16 cellular contexts compared by ENCODE assay signal in the genomic region with DNA sequence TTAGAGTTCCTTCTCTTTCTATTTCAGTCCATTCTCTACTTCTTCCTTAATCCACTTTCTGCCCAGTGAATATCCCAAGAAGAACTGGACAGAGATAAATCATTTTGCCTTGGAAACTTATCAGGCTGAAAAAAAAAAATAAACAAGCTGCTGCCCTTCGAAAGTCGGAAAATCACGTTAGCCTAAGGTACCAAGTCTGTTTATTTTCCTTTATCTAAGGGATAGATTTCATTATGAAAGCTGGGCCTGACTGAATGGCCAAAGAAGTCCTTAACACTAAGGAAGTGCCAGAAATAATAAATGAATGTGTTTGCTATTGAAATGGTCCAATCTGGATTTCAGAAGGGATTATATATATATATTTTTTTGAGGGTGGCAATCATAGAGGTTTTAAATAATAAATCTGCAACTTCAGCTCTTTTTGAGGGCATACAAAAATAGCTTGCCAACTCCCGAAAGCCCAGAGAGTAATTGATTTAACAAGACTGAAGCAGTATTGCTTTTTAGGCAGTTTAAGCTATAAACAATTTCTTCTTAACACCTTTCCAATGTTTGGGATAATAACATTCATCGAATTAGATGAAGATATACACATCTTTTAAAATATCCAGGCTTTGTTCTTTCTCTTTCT.
DNase-seq lines count a peak whose midpoint lies in the region; ATAC-seq, FAIRE-seq and TF ChIP-seq lines count a peak whose summit lies in the region.
"Had no signal": no experiment of that assay in that cellular context is flagged by ENCODE, and none has a peak within 500 bp of the region (broad histone marks: within the 10 kb centered on the region; RNA-seq: fewer than 3 reads in every experiment).

No MANE protein-coding gene starts in this region.

- TF ChIP-seq RAD21 in A549 (conservative IDR thresholded peaks at IDR 0.05 in 1 of 2, IDR thresholded peaks at IDR 0.05 in 1 of 2): no peak
- TF ChIP-seq RAD21 in K562 (CRISPR knock-in tag; conservative IDR thresholded peaks at IDR 0.05 in 1 of 2, IDR thresholded peaks at IDR 0.05 in 1 of 2): no peak

- TF ChIP-seq POLR2A in A549 (IDR thresholded peaks at IDR 0.05; ENCODE audit: low read length) (no peak), K562 (conservative IDR thresholded peaks at IDR 0.05) (no peak), erythroblast (IDR thresholded peaks at IDR 0.05; ENCODE audit: low read length) (no peak)

- H3K9me3 ChIP-seq in A549: no peaks in the 10 kb centered on the region
- H3K9me3 ChIP-seq in K562 (replicated peaks; ENCODE audit: control insufficient read depth, insufficient read depth, low read depth, low read length): no peaks in the 10 kb centered on the region
- H3K9me3 ChIP-seq: HAP-1 had no signal

- no peaks in the 10 kb centered on the region for H4K20me1 ChIP-seq in K562 (replicated peaks; ENCODE audit: control insufficient read depth, insufficient read depth, low read length)
- H4K20me1 ChIP-seq: BLaER1 treated with 17β-estradiol and CSF1 and Interleukin-3, amounts not matched to agents 10 nM and 100 nM had no signal

- no peaks in the 10 kb centered on the region for H3K36me3 ChIP-seq in K562 (ENCODE audit: control insufficient read depth, insufficient read depth, low read length)
- H3K36me3 ChIP-seq: BLaER1 treated with 17β-estradiol and CSF1 and Interleukin-3, amounts not matched to agents 10 nM and 100 nM; HAP-1 had no signal

- DNase-seq in A549 (ENCODE audit: low read depth in 1 of 2, low spot score in 1 of 2) (no peak), HEK293T (ENCODE audit: extremely low spot score) (no peak), K562 (ENCODE audit: extremely low read depth in 1 of 4, low spot score in 3 of 4) (no peak), left lobe of liver (ENCODE audit: low spot score) (no peak), posterior vena cava (ENCODE audit: low spot score) (no peak), erythroblast (lab: John Stamatoyannopoulos, UW) (no peak)
- DNase-seq in activated CD4-positive, alpha-beta T cell treated with anti-CD3 and anti-CD28 coated beads for 48 hours: no peak
- DNase-seq: 8988T; Calu3; CD8-positive, alpha-beta T cell; DND-41; EL had no signal

- 8% methylated on average over 5 of the region's 5 CpGs for WGBS in A549 (ENCODE audit: missing lambda C conversion rate)
- WGBS in K562 (ENCODE audit: insufficient coverage, low coverage, missing lambda C conversion rate): 1% methylated on average over 5 of the region's 5 CpGs

- H3K27ac ChIP-seq in A549 (no peak overlapping the region), K562 (ENCODE audit: extremely low read depth, low read depth, low read length) (no peak overlapping the region)
- H3K27ac ChIP-seq: BLaER1 treated with 17β-estradiol and CSF1 and Interleukin-3, amounts not matched to agents 10 nM and 100 nM had no signal

- TF ChIP-seq CTCF in A549 (IDR thresholded peaks at IDR 0.05) (no peak), K562 (IDR thresholded peaks at IDR 0.05 in 2 of 3, conservative IDR thresholded peaks at IDR 0.05 in 1 of 3; ENCODE audit: insufficient read depth in 2 of 3, low read depth in 1 of 3, low read length in 3 of 3) (no peak)

- no peak for FAIRE-seq in A549 (lab: Jason Lieb, UNC)
- FAIRE-seq in K562 (lab: Jason Lieb, UNC): no peak
- FAIRE-seq: GM12878 had no signal

- ATAC-seq in A549 (no peak), K562 (no peak), left lobe of liver (peak; percentile 75), GM21447 (IDR thresholded peaks at IDR 0.05; ENCODE audit: unreplicated experiment) (no peak)
- ATAC-seq: CD8-positive, alpha-beta T cell; GM12878 had no signal

- H3K9ac ChIP-seq in K562 (ENCODE audit: insufficient read depth in 1 of 2, low read depth in 2 of 2, low read length in 2 of 2): no peak overlapping the region
- H3K9ac ChIP-seq: BLaER1 treated with 17β-estradiol and CSF1 and Interleukin-3, amounts not matched to agents 10 nM and 100 nM had no signal

- H2AFZ ChIP-seq in K562 (ENCODE audit: low read depth, low read length): no peak overlapping the region

- H3K4me1 ChIP-seq in A549 (no peaks in the 10 kb centered on the region), K562 (replicated peaks in 1 of 2; ENCODE audit: control insufficient read depth in 2 of 2, insufficient read depth in 2 of 2, low read length in 2 of 2) (no peaks in the 10 kb centered on the region)
- H3K4me1 ChIP-seq: HAP-1 had no signal

- POLR2A ChIA-PET in A549 (lab: Yijun Ruan, JAX) (no interaction called here), HEK293T (lab: Yijun Ruan, JAX) (no interaction called here), K562 (lab: Yijun Ruan, JAX) (interaction anchor here (0.6 to 0.7 kb wide), 2 partner anchors 32 to 156 kb away, joined by 3 read pairs; no protein-coding TSS in a partner anchor)

- no peaks in the 10 kb centered on the region for H3K9me1 ChIP-seq in K562 (ENCODE audit: control insufficient read depth, insufficient read depth, low read length)

- in situ Hi-C loops in K562 (cut with MboI): no loop called here

- H3K4me2 ChIP-seq in A549 (no peak overlapping the region), K562 (ENCODE audit: insufficient read depth, low read length) (no peak overlapping the region)
- H3K4me2 ChIP-seq: BLaER1 treated with 17β-estradiol and CSF1 and Interleukin-3, amounts not matched to agents 10 nM and 100 nM had no signal

- no peaks in the 10 kb centered on the region for H3K79me2 ChIP-seq in K562 (ENCODE audit: control insufficient read depth, insufficient read depth, low read length)

- CTCF ChIA-PET in A549 (lab: Yijun Ruan, JAX) (interaction anchor here (2.6 kb wide), 1 partner anchor 10 kb away, joined by 15 read pairs; no protein-coding TSS in a partner anchor), HEK293T (lab: Yijun Ruan, JAX) (interaction anchor here (0.6 to 1.6 kb wide), 4 partner anchors 8 to 506 kb away, joined by 3 to 6 read pairs (median 4); no protein-coding TSS in a partner anchor), K562 (lab: Yijun Ruan, JAX; ENCODE audit: low intra/inter-chr PET ratio) (no interaction called here)

- BruUV-seq in K562 (replicated peaks; lab: Mats Ljungman, UMichigan): no TSS peak

- H3K4me3 ChIP-seq in A549 (no peak overlapping the region), K562 (no peak overlapping the region)
- H3K4me3 ChIP-seq: BLaER1 treated with 17β-estradiol and CSF1 and Interleukin-3, amounts not matched to agents 10 nM and 100 nM; GM12878; HAP-1 had no signal

- intact Hi-C loops in K562 (cut with micrococcal nuclease) (no loop called here), posterior vena cava (cut with DNase I) (no loop called here)

- TF ChIP-seq EP300 in A549 (IDR thresholded peaks at IDR 0.05) (no peak), K562 (IDR thresholded peaks at IDR 0.05; ENCODE audit: low read length) (no peak)

- peaks cover 4 to 19% of the 10 kb centered on the region in 2 experiments for H3K27me3 ChIP-seq in K562 (ENCODE audit: control insufficient read depth in 2 of 2, insufficient read depth in 2 of 2, low read length in 2 of 2)
- H3K27me3 ChIP-seq: BLaER1 treated with 17β-estradiol and CSF1 and Interleukin-3, amounts not matched to agents 10 nM and 100 nM had no signal

TF ChIP-seq in A549, 52 proteins besides CTCF, POLR2A, EP300 and RAD21 (continues in another document):
- TF ChIP-seq MAFK (IDR thresholded peaks at IDR 0.05; ENCODE audit: partially characterized antibody): peak; percentile 44
- TF ChIP-seq NFE2L2 (conservative IDR thresholded peaks at IDR 0.05; ENCODE audit: low read length): no peak
- no peak for TF ChIP-seq HDAC2 (IDR thresholded peaks at IDR 0.05)
- TF ChIP-seq TP53 (CRISPR knock-in tag; IDR thresholded peaks at IDR 0.05): no peak
- TF ChIP-seq HOXA7 (CRISPR knock-in tag; IDR thresholded peaks at IDR 0.05): no peak
- TF ChIP-seq, protein P1, sequence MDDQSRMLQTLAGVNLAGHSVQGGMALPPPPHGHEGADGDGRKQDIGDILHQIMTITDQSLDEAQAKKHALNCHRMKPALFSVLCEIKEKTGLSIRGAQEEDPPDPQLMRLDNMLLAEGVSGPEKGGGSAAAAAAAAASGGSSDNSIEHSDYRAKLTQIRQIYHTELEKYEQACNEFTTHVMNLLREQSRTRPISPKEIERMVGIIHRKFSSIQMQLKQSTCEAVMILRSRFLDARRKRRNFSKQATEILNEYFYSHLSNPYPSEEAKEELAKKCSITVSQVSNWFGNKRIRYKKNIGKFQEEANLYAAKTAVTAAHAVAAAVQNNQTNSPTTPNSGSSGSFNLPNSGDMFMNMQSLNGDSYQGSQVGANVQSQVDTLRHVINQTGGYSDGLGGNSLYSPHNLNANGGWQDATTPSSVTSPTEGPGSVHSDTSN (IDR thresholded peaks at IDR 0.05): no peak

TF ChIP-seq in HEK293T, 16 proteins besides CTCF, POLR2A, EP300 and RAD21:
- TF ChIP-seq, protein P2, sequence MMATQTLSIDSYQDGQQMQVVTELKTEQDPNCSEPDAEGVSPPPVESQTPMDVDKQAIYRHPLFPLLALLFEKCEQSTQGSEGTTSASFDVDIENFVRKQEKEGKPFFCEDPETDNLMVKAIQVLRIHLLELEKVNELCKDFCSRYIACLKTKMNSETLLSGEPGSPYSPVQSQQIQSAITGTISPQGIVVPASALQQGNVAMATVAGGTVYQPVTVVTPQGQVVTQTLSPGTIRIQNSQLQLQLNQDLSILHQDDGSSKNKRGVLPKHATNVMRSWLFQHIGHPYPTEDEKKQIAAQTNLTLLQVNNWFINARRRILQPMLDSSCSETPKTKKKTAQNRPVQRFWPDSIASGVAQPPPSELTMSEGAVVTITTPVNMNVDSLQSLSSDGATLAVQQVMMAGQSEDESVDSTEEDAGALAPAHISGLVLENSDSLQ (IDR thresholded peaks at IDR 0.05): 0 out of 2 replicates have a peak, but pooled peaks have one; percentile 17
- TF ChIP-seq SP1 (IDR thresholded peaks at IDR 0.05): no peak
- no peak for TF ChIP-seq NFRKB (IDR thresholded peaks at IDR 0.05)

TF ChIP-seq in K562, 482 proteins besides CTCF, POLR2A, EP300 and RAD21 (continues in another document):
- TF ChIP-seq SMC3 (conservative IDR thresholded peaks at IDR 0.05; ENCODE audit: insufficient read depth, low read depth, low read length) (no peak), C11orf30 (IDR thresholded peaks at IDR 0.05; ENCODE audit: low read depth) (peak; percentile 30; the same call in 1 of the 2 replicates), DMBX1 (CRISPR knock-in tag; IDR thresholded peaks at IDR 0.05; ENCODE audit: borderline replicate concordance) (no peak), POLR3A (IDR thresholded peaks at IDR 0.05; ENCODE audit: borderline replicate concordance, extremely low read depth, insufficient read depth, insufficient read length) (no peak), RBM14 (IDR thresholded peaks at IDR 0.05; ENCODE audit: borderline replicate concordance, insufficient read depth, low read depth, low read length) (no peak), MCM7 (IDR thresholded peaks at IDR 0.05) (no peak), KLF13 (tag; IDR thresholded peaks at IDR 0.05; ENCODE audit: borderline replicate concordance, low read depth) (no peak)
- TF ChIP-seq, protein P3, sequence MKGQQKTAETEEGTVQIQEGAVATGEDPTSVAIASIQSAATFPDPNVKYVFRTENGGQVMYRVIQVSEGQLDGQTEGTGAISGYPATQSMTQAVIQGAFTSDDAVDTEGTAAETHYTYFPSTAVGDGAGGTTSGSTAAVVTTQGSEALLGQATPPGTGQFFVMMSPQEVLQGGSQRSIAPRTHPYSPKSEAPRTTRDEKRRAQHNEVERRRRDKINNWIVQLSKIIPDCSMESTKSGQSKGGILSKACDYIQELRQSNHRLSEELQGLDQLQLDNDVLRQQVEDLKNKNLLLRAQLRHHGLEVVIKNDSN (CRISPR knock-in tag; IDR thresholded peaks at IDR 0.05): no peak
